Comparison of ENCODE assay signal across 1 cellular context in genomic region chr2:128090909-128091690, GRCh38.
TF ChIP-seq lines count a peak whose summit lies in the region.

Gene UGGT1 (plus strand): TSS chr2:128091200. CDS start chr2:128091358, 158 bp downstream.

TF ChIP-seq in K562, 482 proteins besides CTCF, POLR2A, EP300 and RAD21 (continued from another document and continues in another):
- TF ChIP-seq MGA (IDR thresholded peaks at IDR 0.05) (0 out of 2 replicates have a peak, but pooled peaks have one; percentile 19), RFX5 (IDR thresholded peaks at IDR 0.05; ENCODE audit: low read depth, low read length) (no peak), CREB3L1 (IDR thresholded peaks at IDR 0.05; ENCODE audit: borderline replicate concordance, low read depth) (peak; percentile 80), L3MBTL2 (IDR thresholded peaks at IDR 0.05) (peak; percentile 69; the same call in 1 of the 2 replicates), ZMIZ1 (IDR thresholded peaks at IDR 0.05; ENCODE audit: low read depth in 2 of 2, low read length in 2 of 2) (no peak), RREB1 (CRISPR knock-in tag; IDR thresholded peaks at IDR 0.05) (no peak), ZNF165 (CRISPR knock-in tag; IDR thresholded peaks at IDR 0.05; ENCODE audit: borderline replicate concordance) (no peak), ZNF224 (CRISPR knock-in tag; IDR thresholded peaks at IDR 0.05) (no peak), SNAPC5 (CRISPR knock-in tag; IDR thresholded peaks at IDR 0.05) (no peak), ZNF766 (CRISPR knock-in tag; conservative IDR thresholded peaks at IDR 0.05) (no peak), CREB1 (IDR thresholded peaks at IDR 0.05) (peak; percentile 47), CREB1 (CRISPR knock-in tag; IDR thresholded peaks at IDR 0.05) (peak; percentile 66; the same call in 1 of the 2 replicates), POLR3G (IDR thresholded peaks at IDR 0.05; ENCODE audit: extremely low read depth, insufficient read length, insufficient replicate concordance) (no peak), NFIC (IDR thresholded peaks at IDR 0.05) (no peak; the same call in 1 of the 2 replicates), RBM14 (IDR thresholded peaks at IDR 0.05; ENCODE audit: borderline replicate concordance, insufficient read depth, low read depth, low read length) (no peak), ZSCAN29 (IDR thresholded peaks at IDR 0.05) (no peak), XRCC4 (IDR thresholded peaks at IDR 0.05; ENCODE audit: extremely low read depth, insufficient read depth, insufficient read length) (no peak), ZHX1 (conservative IDR thresholded peaks at IDR 0.05; ENCODE audit: low read length) (no peak), FOSL1 (tag; conservative IDR thresholded peaks at IDR 0.05) (no peak), ZSCAN32 (CRISPR knock-in tag; IDR thresholded peaks at IDR 0.05) (no peak)
